ENCODE assay signal across 1 cellular context in genomic region chr2:16127958-16128357, GRCh38.
TF ChIP-seq lines count a peak whose summit lies in the region.

No MANE protein-coding gene starts in this region.

TF ChIP-seq in HepG2, 621 proteins besides CTCF, POLR2A, EP300 and RAD21 (continued from another document and continues in another):
- TF ChIP-seq ZFP91 (CRISPR knock-in tag; IDR thresholded peaks at IDR 0.05; ENCODE audit: borderline replicate concordance), result peak; percentile 32; the same call in 1 of the 2 replicates
- TF ChIP-seq PAWR (CRISPR knock-in tag; IDR thresholded peaks at IDR 0.05; ENCODE audit: borderline replicate concordance), result no peak
- TF ChIP-seq DNMT3B (CRISPR knock-in tag; conservative IDR thresholded peaks at IDR 0.05), result no peak
- TF ChIP-seq ZNF574 (CRISPR knock-in tag; IDR thresholded peaks at IDR 0.05), result peak; percentile 44; the same call in 1 of the 2 replicates
- TF ChIP-seq, protein P1, sequence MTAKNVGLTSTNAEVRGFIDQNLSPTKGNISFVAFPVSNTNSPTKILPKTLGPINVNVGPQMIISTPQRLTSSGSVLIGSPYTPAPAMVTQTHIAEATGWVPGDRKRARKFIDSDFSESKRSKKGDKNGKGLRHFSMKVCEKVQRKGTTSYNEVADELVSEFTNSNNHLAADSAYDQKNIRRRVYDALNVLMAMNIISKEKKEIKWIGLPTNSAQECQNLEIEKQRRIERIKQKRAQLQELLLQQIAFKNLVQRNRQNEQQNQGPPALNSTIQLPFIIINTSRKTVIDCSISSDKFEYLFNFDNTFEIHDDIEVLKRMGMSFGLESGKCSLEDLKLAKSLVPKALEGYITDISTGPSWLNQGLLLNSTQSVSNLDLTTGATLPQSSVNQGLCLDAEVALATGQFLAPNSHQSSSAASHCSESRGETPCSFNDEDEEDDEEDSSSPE (CRISPR knock-in tag; IDR thresholded peaks at IDR 0.05), result no peak
- TF ChIP-seq ZNF143 (CRISPR knock-in tag; IDR thresholded peaks at IDR 0.05), result no peak
- no peak for TF ChIP-seq ZMAT3 (CRISPR knock-in tag; conservative IDR thresholded peaks at IDR 0.05)
- TF ChIP-seq, protein P2, sequence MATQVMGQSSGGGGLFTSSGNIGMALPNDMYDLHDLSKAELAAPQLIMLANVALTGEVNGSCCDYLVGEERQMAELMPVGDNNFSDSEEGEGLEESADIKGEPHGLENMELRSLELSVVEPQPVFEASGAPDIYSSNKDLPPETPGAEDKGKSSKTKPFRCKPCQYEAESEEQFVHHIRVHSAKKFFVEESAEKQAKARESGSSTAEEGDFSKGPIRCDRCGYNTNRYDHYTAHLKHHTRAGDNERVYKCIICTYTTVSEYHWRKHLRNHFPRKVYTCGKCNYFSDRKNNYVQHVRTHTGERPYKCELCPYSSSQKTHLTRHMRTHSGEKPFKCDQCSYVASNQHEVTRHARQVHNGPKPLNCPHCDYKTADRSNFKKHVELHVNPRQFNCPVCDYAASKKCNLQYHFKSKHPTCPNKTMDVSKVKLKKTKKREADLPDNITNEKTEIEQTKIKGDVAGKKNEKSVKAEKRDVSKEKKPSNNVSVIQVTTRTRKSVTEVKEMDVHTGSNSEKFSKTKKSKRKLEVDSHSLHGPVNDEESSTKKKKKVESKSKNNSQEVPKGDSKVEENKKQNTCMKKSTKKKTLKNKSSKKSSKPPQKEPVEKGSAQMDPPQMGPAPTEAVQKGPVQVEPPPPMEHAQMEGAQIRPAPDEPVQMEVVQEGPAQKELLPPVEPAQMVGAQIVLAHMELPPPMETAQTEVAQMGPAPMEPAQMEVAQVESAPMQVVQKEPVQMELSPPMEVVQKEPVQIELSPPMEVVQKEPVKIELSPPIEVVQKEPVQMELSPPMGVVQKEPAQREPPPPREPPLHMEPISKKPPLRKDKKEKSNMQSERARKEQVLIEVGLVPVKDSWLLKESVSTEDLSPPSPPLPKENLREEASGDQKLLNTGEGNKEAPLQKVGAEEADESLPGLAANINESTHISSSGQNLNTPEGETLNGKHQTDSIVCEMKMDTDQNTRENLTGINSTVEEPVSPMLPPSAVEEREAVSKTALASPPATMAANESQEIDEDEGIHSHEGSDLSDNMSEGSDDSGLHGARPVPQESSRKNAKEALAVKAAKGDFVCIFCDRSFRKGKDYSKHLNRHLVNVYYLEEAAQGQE (IDR thresholded peaks at IDR 0.05; ENCODE audit: borderline replicate concordance in 1 of 2, low read depth in 1 of 2, low read length in 2 of 2), result peak in 1 of 2 experiments; percentile 50; a peak in 1 of 4 replicates
- no peak for TF ChIP-seq ZNF816 (CRISPR knock-in tag; IDR thresholded peaks at IDR 0.05; ENCODE audit: borderline replicate concordance)
- peak; percentile 52; the same call in 1 of the 2 replicates for TF ChIP-seq SOX5 (CRISPR knock-in tag; IDR thresholded peaks at IDR 0.05; ENCODE audit: borderline replicate concordance)
- TF ChIP-seq PAXIP1 (CRISPR knock-in tag; conservative IDR thresholded peaks at IDR 0.05), result peak; percentile 21; the same call in 1 of the 2 replicates
- peak; percentile 41; the same call in 1 of the 2 replicates for TF ChIP-seq ELF3 (CRISPR knock-in tag; IDR thresholded peaks at IDR 0.05)
- 0 out of 2 replicates have a peak, but pooled peaks have one; percentile 21 for TF ChIP-seq NFIC (IDR thresholded peaks at IDR 0.05; ENCODE audit: low read length)
- TF ChIP-seq CBFB (CRISPR knock-in tag; IDR thresholded peaks at IDR 0.05), result no peak
- TF ChIP-seq KIAA2018 (CRISPR knock-in tag; IDR thresholded peaks at IDR 0.05; ENCODE audit: borderline replicate concordance), result no peak
- TF ChIP-seq NCOA2 (CRISPR knock-in tag; IDR thresholded peaks at IDR 0.05), result peak; percentile 63
- no peak for TF ChIP-seq SYNCRIP (IDR thresholded peaks at IDR 0.05; ENCODE audit: insufficient read depth, low read depth, low read length)
- TF ChIP-seq RARA (CRISPR knock-in tag; IDR thresholded peaks at IDR 0.05), result peak; percentile 97
- TF ChIP-seq, protein P3, sequence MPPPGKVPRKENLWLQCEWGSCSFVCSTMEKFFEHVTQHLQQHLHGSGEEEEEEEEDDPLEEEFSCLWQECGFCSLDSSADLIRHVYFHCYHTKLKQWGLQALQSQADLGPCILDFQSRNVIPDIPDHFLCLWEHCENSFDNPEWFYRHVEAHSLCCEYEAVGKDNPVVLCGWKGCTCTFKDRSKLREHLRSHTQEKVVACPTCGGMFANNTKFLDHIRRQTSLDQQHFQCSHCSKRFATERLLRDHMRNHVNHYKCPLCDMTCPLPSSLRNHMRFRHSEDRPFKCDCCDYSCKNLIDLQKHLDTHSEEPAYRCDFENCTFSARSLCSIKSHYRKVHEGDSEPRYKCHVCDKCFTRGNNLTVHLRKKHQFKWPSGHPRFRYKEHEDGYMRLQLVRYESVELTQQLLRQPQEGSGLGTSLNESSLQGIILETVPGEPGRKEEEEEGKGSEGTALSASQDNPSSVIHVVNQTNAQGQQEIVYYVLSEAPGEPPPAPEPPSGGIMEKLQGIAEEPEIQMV (CRISPR knock-in tag; IDR thresholded peaks at IDR 0.05; ENCODE audit: low read depth), result no peak
